8 cellular contexts compared by ENCODE assay signal in the genomic region with DNA sequence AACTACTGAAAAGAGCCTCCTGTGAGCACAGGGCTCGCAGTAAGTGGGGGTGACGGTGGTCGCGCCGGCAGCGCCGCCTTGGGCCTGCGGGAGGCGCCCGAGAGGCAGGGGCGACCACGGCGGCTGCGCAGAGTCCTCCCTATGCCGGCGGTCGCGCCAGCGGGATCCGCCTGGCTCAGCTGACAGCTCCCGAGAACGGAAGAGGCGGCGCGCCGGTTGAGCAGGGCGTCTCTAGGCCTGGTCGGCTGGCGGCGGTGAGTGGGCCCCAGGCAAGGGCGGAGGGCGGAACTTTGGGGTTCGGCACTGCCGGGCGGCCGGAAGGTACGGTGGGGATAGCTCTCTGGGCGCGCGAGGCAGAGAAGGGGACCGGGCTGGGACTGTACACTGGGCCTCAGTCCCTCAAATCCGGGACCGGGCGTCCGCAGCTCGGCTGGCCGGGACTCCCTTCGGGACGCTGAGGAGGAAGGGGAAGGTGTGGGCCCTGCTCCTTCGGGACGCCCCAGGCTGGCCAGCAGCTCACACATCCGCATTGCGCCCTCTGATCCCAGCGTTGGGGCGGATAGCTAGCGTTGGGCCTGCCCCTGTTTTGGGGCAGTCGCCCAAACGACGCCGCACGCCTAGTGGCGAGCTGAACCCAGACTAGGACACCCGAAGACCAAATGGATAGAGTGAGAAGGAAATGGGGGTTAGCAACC. TPM values are rescaled to one million over a fixed set of nuclear protein-coding genes. Genes with fewer than 3 reads are reported as not detected.
DNase-seq lines count a peak whose midpoint lies in the region; ATAC-seq, FAIRE-seq and TF ChIP-seq lines count a peak whose summit lies in the region.

A gene with protein sequence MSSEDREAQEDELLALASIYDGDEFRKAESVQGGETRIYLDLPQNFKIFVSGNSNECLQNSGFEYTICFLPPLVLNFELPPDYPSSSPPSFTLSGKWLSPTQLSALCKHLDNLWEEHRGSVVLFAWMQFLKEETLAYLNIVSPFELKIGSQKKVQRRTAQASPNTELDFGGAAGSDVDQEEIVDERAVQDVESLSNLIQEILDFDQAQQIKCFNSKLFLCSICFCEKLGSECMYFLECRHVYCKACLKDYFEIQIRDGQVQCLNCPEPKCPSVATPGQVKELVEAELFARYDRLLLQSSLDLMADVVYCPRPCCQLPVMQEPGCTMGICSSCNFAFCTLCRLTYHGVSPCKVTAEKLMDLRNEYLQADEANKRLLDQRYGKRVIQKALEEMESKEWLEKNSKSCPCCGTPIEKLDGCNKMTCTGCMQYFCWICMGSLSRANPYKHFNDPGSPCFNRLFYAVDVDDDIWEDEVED (plus strand): TSS at position 192 of the 695 bp plus-strand sequence. CDS start 4,484 bp downstream, outside the sequence.

- peak; percentile 99 for ATAC-seq in SK-N-SH treated with all-trans-retinoic acid at 6 μM for 48 hours
- ATAC-seq in activated naive CD4-positive, alpha-beta T cell treated with anti-CD3 and anti-CD28 coated beads, Interleukin-2, amount 50 U/mL, for 72 hours = peak; percentile 96 to 97
- peak; percentile 97 to 99 (median 98) for ATAC-seq in pancreas

- 0% methylated on average over 50 to 63 of the region's 63 CpGs for WGBS in pancreas, 2 donors

- peak within 1 kb of the TSS; percentile 95 to 98 for H3K27ac Mint-ChIP-seq in activated naive CD4-positive, alpha-beta T cell treated with anti-CD3 and anti-CD28 coated beads, Interleukin-2, amount 50 U/mL, for 72 hours
- peak within 1 kb of the TSS; percentile 94 for H3K27ac Mint-ChIP-seq in glutamatergic neuron (ENCODE audit: unreplicated experiment)

- no peaks in the 10 kb centered on the region for H3K9me3 Mint-ChIP-seq in activated naive CD4-positive, alpha-beta T cell treated with anti-CD3 and anti-CD28 coated beads, Interleukin-2, amount 50 U/mL, for 72 hours
- peaks cover 4% of the 10 kb centered on the region for H3K9me3 Mint-ChIP-seq in glutamatergic neuron (ENCODE audit: unreplicated experiment)

- H3K9me3 ChIP-seq in pancreas = no peaks in the 10 kb centered on the region
- no peaks in the 10 kb centered on the region for H3K9me3 ChIP-seq in tibial artery

- H3K36me3 ChIP-seq in pancreas (peaks cover 0 to 7% (median 6%) of the 10 kb centered on the region in 3 donors), tibial artery (peaks cover 10 to 22% (median 13%) of the 10 kb centered on the region in 3 donors)

- H3K27me3 ChIP-seq in pancreas = no peaks in the 10 kb centered on the region
- no peaks in the 10 kb centered on the region for H3K27me3 ChIP-seq in tibial artery

- DNase-seq in GM10266 (ENCODE audit: extremely low spot score) (peak; percentile 91), HFF-Myc (ENCODE audit: extremely low read depth, low read depth) (peak; percentile 58), MV-4-11 (lab: John Stamatoyannopoulos, UW) (peak; percentile 93), glutamatergic neuron (peak; percentile 96), pancreas (peak; percentile 91 to 98 (median 93)), tibial artery (peak; percentile 90 to 96)
- peak; percentile 95 to 96 for DNase-seq in activated naive CD4-positive, alpha-beta T cell treated with anti-CD3 and anti-CD28 coated beads, Interleukin-2, amount 50 U/mL, for 72 hours (ENCODE audit: low spot score in 2 of 2)

- peaks cover 13 to 19% (median 16%) of the 10 kb centered on the region in 3 donors for H3K4me1 ChIP-seq in pancreas
- peaks cover 0 to 29% (median 9%) of the 10 kb centered on the region in 4 donors for H3K4me1 ChIP-seq in tibial artery

- H3K27ac ChIP-seq in pancreas (peak within 1 kb of the TSS; percentile 91 to 95 (median 92)), tibial artery (peak within 1 kb of the TSS; percentile 95 to 97)

- intact Hi-C loops in pancreas (cut with DNase I) (no loop called here), tibial artery (cut with DNase I; ENCODE audit: low total_unique reads) (no loop called here)

- H3K27me3 Mint-ChIP-seq in glutamatergic neuron (ENCODE audit: unreplicated experiment) = peaks cover 1% of the 10 kb centered on the region

- H3K4me1 Mint-ChIP-seq in glutamatergic neuron (ENCODE audit: low read depth, unreplicated experiment) = peaks cover 13% of the 10 kb centered on the region

- H3K36me3 Mint-ChIP-seq in activated naive CD4-positive, alpha-beta T cell treated with anti-CD3 and anti-CD28 coated beads, Interleukin-2, amount 50 U/mL, for 72 hours = peaks cover 7 to 13% of the 10 kb centered on the region in 2 donors
- no peaks in the 10 kb centered on the region for H3K36me3 Mint-ChIP-seq in glutamatergic neuron (ENCODE audit: unreplicated experiment)

- H3K4me3 ChIP-seq in HFF-Myc (replicated peaks; ENCODE audit: low read depth, low read length) (peak within 1 kb of the TSS; percentile 68), pancreas (peak within 1 kb of the TSS; percentile 64 to 87 (median 78)), tibial artery (peak within 1 kb of the TSS; percentile 73 to 85)

- no peak for FAIRE-seq in pancreas (lab: Jason Lieb, UNC)

- TF ChIP-seq CTCF in GM10266 (IDR thresholded peaks at IDR 0.05; ENCODE audit: control insufficient read depth, insufficient read depth, low read depth, missing control alignments) (peak; percentile 91), HFF-Myc (IDR thresholded peaks at IDR 0.05; ENCODE audit: low read depth, low read length, missing control alignments) (peak; percentile 65), glutamatergic neuron (IDR thresholded peaks at IDR 0.05; ENCODE audit: partially characterized antibody, unreplicated experiment) (peak; percentile 95), pancreas (IDR thresholded peaks at IDR 0.05) (peak; percentile 94 to 99 (median 98)), tibial artery (IDR thresholded peaks at IDR 0.05) (peak; percentile 95 to 97)

- peak within 1 kb of the TSS; percentile 90 for H3K4me3 Mint-ChIP-seq in glutamatergic neuron (ENCODE audit: unreplicated experiment)

TF ChIP-seq in SK-N-SH treated with all-trans-retinoic acid at 6 μM for 48 hours, 23 proteins besides CTCF, POLR2A, EP300 and RAD21:
- TF ChIP-seq, protein P1, sequence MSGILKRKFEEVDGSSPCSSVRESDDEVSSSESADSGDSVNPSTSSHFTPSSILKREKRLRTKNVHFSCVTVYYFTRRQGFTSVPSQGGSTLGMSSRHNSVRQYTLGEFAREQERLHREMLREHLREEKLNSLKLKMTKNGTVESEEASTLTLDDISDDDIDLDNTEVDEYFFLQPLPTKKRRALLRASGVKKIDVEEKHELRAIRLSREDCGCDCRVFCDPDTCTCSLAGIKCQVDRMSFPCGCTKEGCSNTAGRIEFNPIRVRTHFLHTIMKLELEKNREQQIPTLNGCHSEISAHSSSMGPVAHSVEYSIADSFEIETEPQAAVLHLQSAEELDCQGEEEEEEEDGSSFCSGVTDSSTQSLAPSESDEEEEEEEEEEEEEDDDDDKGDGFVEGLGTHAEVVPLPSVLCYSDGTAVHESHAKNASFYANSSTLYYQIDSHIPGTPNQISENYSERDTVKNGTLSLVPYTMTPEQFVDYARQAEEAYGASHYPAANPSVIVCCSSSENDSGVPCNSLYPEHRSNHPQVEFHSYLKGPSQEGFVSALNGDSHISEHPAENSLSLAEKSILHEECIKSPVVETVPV (CRISPR knock-in tag; IDR thresholded peaks at IDR 0.05) = no peak
- TF ChIP-seq ZNF565 (CRISPR knock-in tag; conservative IDR thresholded peaks at IDR 0.05; ENCODE audit: low read depth) (no peak), TCF4 (CRISPR knock-in tag; IDR thresholded peaks at IDR 0.05; ENCODE audit: borderline replicate concordance) (no peak), ZC3H10 (CRISPR knock-in tag; IDR thresholded peaks at IDR 0.05) (no peak), CSDC2 (CRISPR knock-in tag; IDR thresholded peaks at IDR 0.05) (no peak), ISL1 (CRISPR knock-in tag; IDR thresholded peaks at IDR 0.05) (no peak), ESRRG (CRISPR knock-in tag; IDR thresholded peaks at IDR 0.05) (no peak), ZNF8 (CRISPR knock-in tag; IDR thresholded peaks at IDR 0.05) (no peak), PATZ1 (CRISPR knock-in tag; IDR thresholded peaks at IDR 0.05; ENCODE audit: borderline replicate concordance) (no peak), BACH2 (CRISPR knock-in tag; IDR thresholded peaks at IDR 0.05; ENCODE audit: borderline replicate concordance) (no peak), TOX (CRISPR knock-in tag; IDR thresholded peaks at IDR 0.05; ENCODE audit: borderline replicate concordance) (no peak), POU6F1 (CRISPR knock-in tag; IDR thresholded peaks at IDR 0.05; ENCODE audit: borderline replicate concordance, low read depth) (no peak), ARNTL (CRISPR knock-in tag; IDR thresholded peaks at IDR 0.05; ENCODE audit: borderline replicate concordance, low read depth) (no peak)
TF ChIP-seq in SK-N-SH treated with all-trans-retinoic acid at 6 μM for 48 hours: peak in this region for 0.

RNA-seq across cellular contexts. Expression of the gene that starts here (rescaled TPM):
- total RNA-seq in activated naive CD4-positive, alpha-beta T cell treated with anti-CD3 and anti-CD28 coated beads, Interleukin-2, amount 50 U/mL, for 72 hours = 10 to 100 TPM; 29.4 to 38.5 TPM
- total RNA-seq in glutamatergic neuron (ENCODE audit: unreplicated experiment) (60.8 TPM), pancreas (10 to 100 TPM; 15.4 to 30.4 (median 21.6) TPM)
- polyA plus RNA-seq in pancreas = 10 to 100 TPM in 1 of 2 donors, 1 to 10 TPM in 1; 7.8 to 18.4 TPM

Comparison
In these comparisons a context has a peak if more than half of its experiments do, and no peak if none do; other contexts are left out.
1. Peak in every context shown above with its lines: DNase-seq, ATAC-seq, H3K4me3 ChIP-seq and H3K27ac ChIP-seq.